24 cellular contexts compared by ENCODE assay signal in genomic region chr17:61584866-61585265, GRCh38. TPM values are rescaled to one million over a fixed set of nuclear protein-coding genes. Genes with fewer than 3 reads are reported as not detected.
DNase-seq lines count a peak whose midpoint lies in the region; ATAC-seq, FAIRE-seq and TF ChIP-seq lines count a peak whose summit lies in the region.
"Had no signal": no experiment of that assay in that cellular context is flagged by ENCODE, and none has a peak within 500 bp of the region (broad histone marks: within the 10 kb centered on the region; RNA-seq: fewer than 3 reads in every experiment).

No MANE protein-coding gene starts in this region.

- no peaks in the 10 kb centered on the region for H4K20me1 ChIP-seq in PC-3 (ENCODE audit: low read length)
- no peaks in the 10 kb centered on the region for H4K20me1 ChIP-seq in K562 (replicated peaks; ENCODE audit: control insufficient read depth, insufficient read depth, low read length)

- WGBS in K562 (ENCODE audit: insufficient coverage, low coverage, missing lambda C conversion rate), result 0% methylated on average over 2 of the region's 2 CpGs
- 55 to 66% methylated on average over 2 of the region's 2 CpGs for WGBS in pancreas, 2 donors

- BruUV-seq in PC-3 (replicated peaks; lab: Mats Ljungman, UMichigan) (no TSS peak), K562 (replicated peaks; lab: Mats Ljungman, UMichigan) (no TSS peak)

- H3K4me1 ChIP-seq in PC-3 (ENCODE audit: insufficient read depth, low read length), result peaks cover 29% of the 10 kb centered on the region
- no peaks in the 10 kb centered on the region for H3K4me1 ChIP-seq in K562 (replicated peaks in 1 of 2; ENCODE audit: control insufficient read depth in 2 of 2, insufficient read depth in 2 of 2, low read length in 2 of 2)
- peaks cover 0 to 4% (median 0%) of the 10 kb centered on the region in 3 donors for H3K4me1 ChIP-seq in pancreas

- CTCF ChIA-PET in PC-3 (lab: Charles Lee), result interaction anchor here (0.5 to 0.6 kb wide), 3 partner anchors 48 to 252 kb away, joined by 3 to 6 read pairs (median 6); no protein-coding TSS in a partner anchor
- CTCF ChIA-PET in K562 (lab: Yijun Ruan, JAX; ENCODE audit: low intra/inter-chr PET ratio), result no interaction called here

- H3K9me1 ChIP-seq in K562 (ENCODE audit: control insufficient read depth, insufficient read depth, low read length), result no peaks in the 10 kb centered on the region

- H3K9me2 ChIP-seq in PC-3 (replicated peaks; ENCODE audit: low read length), result no peaks in the 10 kb centered on the region; the same call in 1 of the 2 replicates

- no peak for TF ChIP-seq EP300 in K562 (IDR thresholded peaks at IDR 0.05; ENCODE audit: low read length)

- no peak overlapping the region for H3K9ac ChIP-seq in PC-3 (ENCODE audit: low read length)
- no peak overlapping the region for H3K9ac ChIP-seq in K562 (ENCODE audit: insufficient read depth in 1 of 2, low read depth in 2 of 2, low read length in 2 of 2)
- H3K9ac ChIP-seq: KMS-11 had no signal

- ATAC-seq in PC-3 (no peak), K562 (no peak), GM21447 (IDR thresholded peaks at IDR 0.05; ENCODE audit: unreplicated experiment) (no peak), HG02610 (IDR thresholded peaks at IDR 0.05; ENCODE audit: unreplicated experiment) (no peak), pancreas (no peak)
- ATAC-seq: CD8-positive, alpha-beta T cell had no signal

- DNase-seq in Ammon's horn (ENCODE audit: low spot score), result peak; percentile 35
- DNase-seq in NCI-H1694 (lab: John Stamatoyannopoulos, UW), result peak; percentile 81
- no peak for DNase-seq in PC-3
- no peak for DNase-seq in K562 (ENCODE audit: extremely low read depth in 1 of 4, low spot score in 3 of 4)
- DNase-seq in pancreas, result no peak
- DNase-seq: CD8-positive, alpha-beta T cell; COR-L47; DMS153; DMS79 treated with DMSO at 0.1 percent for 48 hours; EL; HCEC 1CT had no signal

- H3K36me3 ChIP-seq in PC-3 (ENCODE audit: low read depth, low read length) (no peaks in the 10 kb centered on the region), K562 (ENCODE audit: control insufficient read depth, insufficient read depth, low read length) (no peaks in the 10 kb centered on the region), pancreas (no peaks in the 10 kb centered on the region)

- 0 out of 2 replicates have a peak overlapping the region, but pooled peaks have one; percentile 1 for H2AFZ ChIP-seq in PC-3 (ENCODE audit: low read length)
- no peak overlapping the region for H2AFZ ChIP-seq in K562 (ENCODE audit: low read depth, low read length)

- intact Hi-C loops in PC-3 (cut with micrococcal nuclease), result no loop called here
- intact Hi-C loops in K562 (cut with micrococcal nuclease), result no loop called here
- intact Hi-C loops in pancreas (cut with DNase I), result no loop called here

- no peak for TF ChIP-seq POLR2A in K562 (conservative IDR thresholded peaks at IDR 0.05)

- H3K4me3 ChIP-seq in PC-3 (ENCODE audit: low read length) (no peak overlapping the region), K562 (no peak overlapping the region), pancreas (no peak overlapping the region)

- H3F3A ChIP-seq in PC-3 (ENCODE audit: low read length, unreplicated experiment), result no peaks in the 10 kb centered on the region

- H3K4me2 ChIP-seq in PC-3 (ENCODE audit: low read length) (no peak overlapping the region), K562 (ENCODE audit: insufficient read depth, low read length) (no peak overlapping the region)
- H3K4me2 ChIP-seq: KMS-11 had no signal

- POLR2A ChIA-PET in PC-3 (lab: Charles Lee; ENCODE audit: unreplicated experiment), result no interaction called here
- POLR2A ChIA-PET in K562 (lab: Yijun Ruan, JAX), result interaction anchor here (0.7 kb wide), 1 partner anchor 11 kb away, joined by 3 read pairs; no protein-coding TSS in a partner anchor

- H3K9me3 ChIP-seq in PC-3 (ENCODE audit: low read length) (no peaks in the 10 kb centered on the region), K562 (replicated peaks; ENCODE audit: control insufficient read depth, insufficient read depth, low read depth, low read length) (no peaks in the 10 kb centered on the region), pancreas (no peaks in the 10 kb centered on the region)

- TF ChIP-seq CTCF in PC-3 (conservative IDR thresholded peaks at IDR 0.05; ENCODE audit: low read depth, low read length) (no peak), K562 (IDR thresholded peaks at IDR 0.05 in 2 of 3, conservative IDR thresholded peaks at IDR 0.05 in 1 of 3; ENCODE audit: insufficient read depth in 2 of 3, low read depth in 1 of 3, low read length in 3 of 3) (no peak), pancreas (IDR thresholded peaks at IDR 0.05) (no peak)

- no peak for TF ChIP-seq RAD21 in K562 (CRISPR knock-in tag; conservative IDR thresholded peaks at IDR 0.05 in 1 of 2, IDR thresholded peaks at IDR 0.05 in 1 of 2)

- H3K27me3 ChIP-seq in PC-3 (ENCODE audit: low read length), result no peaks in the 10 kb centered on the region
- peaks cover 0 to 8% of the 10 kb centered on the region in 2 experiments; a peak in 2 of 5 replicates for H3K27me3 ChIP-seq in K562 (ENCODE audit: control insufficient read depth in 2 of 2, insufficient read depth in 2 of 2, low read length in 2 of 2)
- no peaks in the 10 kb centered on the region for H3K27me3 ChIP-seq in pancreas

- H3K79me2 ChIP-seq in PC-3 (ENCODE audit: low read length) (no peaks in the 10 kb centered on the region), K562 (ENCODE audit: control insufficient read depth, insufficient read depth, low read length) (no peaks in the 10 kb centered on the region)

- FAIRE-seq in K562 (lab: Jason Lieb, UNC) (no peak), pancreas (lab: Jason Lieb, UNC) (no peak)
- FAIRE-seq: D721Med, G401.6, GM12892, GM19239, H1 had no signal

- in situ Hi-C loops in K562 (cut with MboI), result no loop called here

- H3K27ac ChIP-seq in PC-3 (ENCODE audit: low read length), result no peak overlapping the region
- no peak overlapping the region for H3K27ac ChIP-seq in K562 (ENCODE audit: extremely low read depth, low read depth, low read length)
- no peak overlapping the region for H3K27ac ChIP-seq in pancreas
- H3K27ac ChIP-seq: KMS-11 had no signal

TF ChIP-seq in K562, 482 proteins besides CTCF, POLR2A, EP300 and RAD21 (continues in another document):
- no peak for TF ChIP-seq TOE1 (IDR thresholded peaks at IDR 0.05; ENCODE audit: borderline replicate concordance)
- TF ChIP-seq TOE1 (CRISPR knock-in tag; IDR thresholded peaks at IDR 0.05; ENCODE audit: borderline replicate concordance, low read depth), result no peak
- TF ChIP-seq ZNF121 (CRISPR knock-in tag; conservative IDR thresholded peaks at IDR 0.05), result no peak
- peak; percentile 31 for TF ChIP-seq EWSR1 (IDR thresholded peaks at IDR 0.05; ENCODE audit: borderline replicate concordance, low read depth, partially characterized antibody)
- no peak for TF ChIP-seq ZNF280A (IDR thresholded peaks at IDR 0.05; ENCODE audit: low read depth, partially characterized antibody)
- TF ChIP-seq BRCA1 (IDR thresholded peaks at IDR 0.05), result no peak
- no peak for TF ChIP-seq BRCA1 (CRISPR knock-in tag; IDR thresholded peaks at IDR 0.05)
- no peak for TF ChIP-seq RB1 (IDR thresholded peaks at IDR 0.05; ENCODE audit: low read depth)
- TF ChIP-seq ARID3A (IDR thresholded peaks at IDR 0.05; ENCODE audit: borderline replicate concordance, low read depth, low read length), result no peak
- no peak for TF ChIP-seq BCL6 (CRISPR knock-in tag; IDR thresholded peaks at IDR 0.05)

RNA-seq across cellular contexts. Expression of gene NACA2, which starts 6.2 kb away (rescaled TPM):
- total RNA-seq in PC-3 (2014; rRNA removed), result not detected in 2 replicates
- not detected in 2 replicates for total RNA-seq in K562 (2011; cell fraction: chromatin; rRNA removed; ENCODE audit: low replicate concordance)
- not detected in 2 replicates for total RNA-seq in K562 (2011; cell fraction: nucleolus; rRNA removed)
- total RNA-seq in K562 (2011; cell fraction: nucleoplasm; rRNA removed), result not detected in 2 replicates
- 0.23 TPM in 1 of 2 replicates, not detected in the other for total RNA-seq in K562 (2014; rRNA removed)
- total RNA-seq in K562 (2014; rRNA removed; fragmentation: Illumina TruSeq; extraction: Trizol), result not detected in 2 replicates
- not detected in 2 replicates for total RNA-seq in K562 (2015; rRNA removed; fragmentation: Illumina TruSeq; extraction: Trizol)
- total RNA-seq in K562 (2021), result not detected in 2 replicates
- polyA plus RNA-seq in K562 (2011; rRNA removed), result 0.29 and 0.34 TPM in 2 replicates
- polyA plus RNA-seq in K562 (2011; cell fraction: cytosol; rRNA removed), result not detected in 2 replicates
- polyA plus RNA-seq in K562 (2011; cell fraction: nucleus; rRNA removed), result not detected in 2 replicates
- polyA plus RNA-seq in K562 (2012), result 0.28 and 0.35 TPM in 2 replicates
- not detected in 2 replicates for polyA plus RNA-seq in K562 (2014; fragmentation: Illumina TruSeq; extraction: Trizol)
- under 1 TPM; 0.13 to 0.23 TPM for polyA plus RNA-seq in K562 (2014; fragmentation: Nextera tagmentation; extraction: Ambion mirVana)
- polyA plus RNA-seq in K562 (2014; rRNA removed), result 0.24 TPM in 1 of 2 replicates, not detected in the other
- 0.28 and 1.1 TPM in 2 replicates for polyA minus RNA-seq in K562 (2011; rRNA and poly(A)+ RNA removed)
- not detected in 2 replicates for polyA minus RNA-seq in K562 (2011; cell fraction: cytosol; rRNA and poly(A)+ RNA removed)
- not detected in 2 replicates for polyA minus RNA-seq in K562 (2011; cell fraction: nucleus; rRNA and poly(A)+ RNA removed)
- not detected for total RNA-seq in pancreas
- polyA plus RNA-seq in pancreas, result under 1 TPM in 1 of 2 donors, not detected in 1; 0.12 TPM
- total RNA-seq: A172, H1, HT1080 had no signal
- polyA plus RNA-seq: BJ, CD14-positive monocyte, H1, IgD-negative memory B cell had no signal

Comparison
In these comparisons a context has a peak if more than half of its experiments do, and no peak if none do; other contexts are left out.
1. DNase-seq: peak in Ammon's horn (single experiment) and NCI-H1694 (single experiment); none in PC-3 (single experiment), K562 (0 of 4) and pancreas (0 of 6).